Comparison of ENCODE assay signal across 8 cellular contexts in the genomic region with DNA sequence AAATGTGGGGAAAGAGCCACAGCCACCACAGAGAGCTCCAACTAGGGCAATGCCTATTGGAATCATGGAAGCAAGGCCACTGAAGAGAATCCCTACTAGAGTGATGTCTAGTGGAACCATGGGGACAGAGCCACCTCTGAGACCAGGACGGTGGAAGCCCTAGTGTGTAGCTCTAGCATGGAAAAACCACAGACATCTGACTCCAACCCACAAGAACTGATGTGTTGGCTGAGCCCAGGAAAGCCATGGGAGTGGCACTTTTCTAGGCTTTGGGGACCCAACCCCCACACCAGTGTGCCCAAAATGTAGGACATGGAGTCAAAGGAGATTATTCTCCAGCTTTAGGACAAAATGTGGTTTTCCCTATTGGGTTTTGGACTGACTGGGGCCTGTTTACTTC.
"Had no signal": no experiment of that assay in that cellular context is flagged by ENCODE, and none has a peak within 500 bp of the region (broad histone marks: within the 10 kb centered on the region; RNA-seq: fewer than 3 reads in every experiment).

No MANE protein-coding gene starts in this region.

- H2AFZ ChIP-seq: GM23338 had no signal

- H3K4me3 ChIP-seq: GM23338, HAP-1, K562 had no signal

- H3K4me1 ChIP-seq: HAP-1 had no signal

- H3K36me3 ChIP-seq: HAP-1 had no signal

- DNase-seq: H7, HFFc6, IMR-90, KG1 had no signal

- H3K4me2 ChIP-seq: GM23338 had no signal

- H3K9me3 ChIP-seq: HAP-1 had no signal

- ATAC-seq: GM23338, HCT116, K562 had no signal
